8 cellular contexts compared by ENCODE assay signal in the genomic region with DNA sequence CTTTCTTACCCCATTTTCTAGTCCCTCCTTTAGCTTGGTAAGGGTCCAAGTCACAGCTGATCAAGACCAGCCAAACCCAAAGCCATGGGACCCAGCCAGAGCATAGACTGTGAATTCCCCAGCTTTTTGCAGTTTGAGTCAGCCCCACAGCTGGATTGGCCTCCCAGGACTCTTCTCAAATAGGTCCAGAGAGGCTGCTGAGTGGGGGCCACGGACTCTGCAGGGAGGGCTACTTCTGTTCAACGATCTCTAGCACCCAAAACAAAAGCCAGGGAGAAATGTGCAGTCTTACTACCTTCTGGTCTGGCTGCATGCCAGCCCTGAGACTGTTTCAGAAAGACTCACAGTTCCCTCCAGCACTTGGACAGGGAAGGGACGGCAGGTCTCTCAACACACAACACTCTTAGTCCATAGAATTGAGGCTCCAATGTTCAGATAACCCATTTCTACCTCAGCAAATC. TPM values are rescaled to one million over a fixed set of nuclear protein-coding genes. Genes with fewer than 3 reads are reported as not detected.
DNase-seq lines count a peak whose midpoint lies in the region; ATAC-seq lines count a peak whose summit lies in the region.

No MANE protein-coding gene starts in this region.

- intact Hi-C loops in activated CD4-positive, alpha-beta T cell treated with anti-CD3 and anti-CD28 coated beads, Interleukin-2, amount 10 ng/mL, durations not matched to agents 24 days and 14 days (cut with micrococcal nuclease) = loop anchor here (1.0 to 10.0 kb wide), 3 partner anchors 18 to 282 kb away; a partner anchor contains a TSS

- peak overlapping the region; percentile 95 for H3K4me3 Mint-ChIP-seq in activated CD4-positive, alpha-beta T cell treated with anti-CD3 and anti-CD28 coated beads, Interleukin-2, amount 10 ng/mL, durations not matched to agents 24 days and 14 days
- peak overlapping the region; percentile 83 to 86 for H3K4me3 Mint-ChIP-seq in effector memory CD8-positive, alpha-beta T cell

- H3K27ac Mint-ChIP-seq in activated CD4-positive, alpha-beta T cell treated with anti-CD3 and anti-CD28 coated beads, Interleukin-2, amount 10 ng/mL, durations not matched to agents 24 days and 14 days = peak overlapping the region; percentile 92
- H3K27ac Mint-ChIP-seq in effector memory CD8-positive, alpha-beta T cell = peak overlapping the region in 1 of 2 donors; percentile 36

- H3K27me3 Mint-ChIP-seq in activated CD4-positive, alpha-beta T cell treated with anti-CD3 and anti-CD28 coated beads, Interleukin-2, amount 10 ng/mL, durations not matched to agents 24 days and 14 days = peaks cover 27% of the 10 kb centered on the region
- H3K27me3 Mint-ChIP-seq in effector memory CD8-positive, alpha-beta T cell = peaks cover 6 to 10% of the 10 kb centered on the region in 2 donors

- peak; percentile 73 for DNase-seq in activated CD4-positive, alpha-beta T cell treated with anti-CD3 and anti-CD28 coated beads, Interleukin-2, amount 10 ng/mL, durations not matched to agents 24 days and 14 days
- DNase-seq in activated CD4-positive, alpha-beta T cell treated with anti-CD3 and anti-CD28 coated beads for 1 hour = no peak
- DNase-seq in OCI-M1 (lab: John Stamatoyannopoulos, UW) (peak; percentile 57), cerebellar nuclear complex (lab: John Stamatoyannopoulos, UW) (no peak)
- no peak for DNase-seq in effector memory CD8-positive, alpha-beta T cell
- DNase-seq in stimulated activated naive CD4-positive, alpha-beta T cell treated with Interleukin-2 at 50 U/mL for 16 hours (lab: John Stamatoyannopoulos, UW) = peak; percentile 16

- ATAC-seq in effector memory CD8-positive, alpha-beta T cell (replicated peaks) = no peak
- no peak for ATAC-seq in GM21528 (IDR thresholded peaks at IDR 0.05; ENCODE audit: low FRiP score, unreplicated experiment)
- ATAC-seq in HG03571 (IDR thresholded peaks at IDR 0.05; ENCODE audit: unreplicated experiment) = no peak

- H3K36me3 Mint-ChIP-seq in activated CD4-positive, alpha-beta T cell treated with anti-CD3 and anti-CD28 coated beads, Interleukin-2, amount 10 ng/mL, durations not matched to agents 24 days and 14 days (ENCODE audit: low read depth) = peaks cover 54% of the 10 kb centered on the region
- H3K36me3 Mint-ChIP-seq in effector memory CD8-positive, alpha-beta T cell (ENCODE audit: insufficient read depth) = peaks cover 4% of the 10 kb centered on the region

- H3K9me3 Mint-ChIP-seq in activated CD4-positive, alpha-beta T cell treated with anti-CD3 and anti-CD28 coated beads, Interleukin-2, amount 10 ng/mL, durations not matched to agents 24 days and 14 days = no peaks in the 10 kb centered on the region
- H3K9me3 Mint-ChIP-seq in effector memory CD8-positive, alpha-beta T cell = no peaks in the 10 kb centered on the region

- peaks cover 50% of the 10 kb centered on the region for H3K4me1 Mint-ChIP-seq in activated CD4-positive, alpha-beta T cell treated with anti-CD3 and anti-CD28 coated beads, Interleukin-2, amount 10 ng/mL, durations not matched to agents 24 days and 14 days
- H3K4me1 Mint-ChIP-seq in effector memory CD8-positive, alpha-beta T cell (ENCODE audit: low read depth in 2 of 2) = peaks cover 27 to 37% of the 10 kb centered on the region in 2 donors

RNA-seq across cellular contexts. Expression of a gene that starts 1.6 kb away (rescaled TPM):
- 267 and 277 TPM in 2 replicates for total RNA-seq in activated CD4-positive, alpha-beta T cell treated with anti-CD3 and anti-CD28 coated beads, Interleukin-2, amount 10 ng/mL, durations not matched to agents 24 days and 14 days

Comparison
In these comparisons a context has a peak if more than half of its experiments do, and no peak if none do; other contexts are left out.
1. DNase-seq: peak in activated CD4-positive, alpha-beta T cell treated with anti-CD3 and anti-CD28 coated beads, Interleukin-2, amount 10 ng/mL, durations not matched to agents 24 days and 14 days (single experiment), OCI-M1 (single experiment) and stimulated activated naive CD4-positive, alpha-beta T cell treated with Interleukin-2 at 50 U/mL for 16 hours (single experiment); none in activated CD4-positive, alpha-beta T cell treated with anti-CD3 and anti-CD28 coated beads for 1 hour (single experiment), effector memory CD8-positive, alpha-beta T cell (0 of 3) and cerebellar nuclear complex (0 of 2).